ENCODE assay signal across 8 cellular contexts in genomic region chr12:130838951-130839769, GRCh38. TPM values are rescaled to one million over a fixed set of nuclear protein-coding genes. Genes with fewer than 3 reads are reported as not detected.
A peak's percentile ranks its signal among the peaks of the same experiment; 100 is the strongest.
DNase-seq lines count a peak whose midpoint lies in the region; ATAC-seq and TF ChIP-seq lines count a peak whose summit lies in the region.

Gene STX2 (minus strand): TSS chr12:130839250. CDS start chr12:130839099, 151 bp downstream.

- intact Hi-C loops in CD14-positive monocyte (cut with micrococcal nuclease) (loop anchor here (1.0 to 5.0 kb wide), 2 partner anchors 31 to 33 kb away; partner anchors contain the start of gene RAN (in 1 of the 2)), lower leg skin (cut with DNase I; ENCODE audit: low total_unique reads) (no loop called here)

- TF ChIP-seq CTCF in CD14-positive monocyte (IDR thresholded peaks at IDR 0.05): no peak
- TF ChIP-seq CTCF in lower leg skin (IDR thresholded peaks at IDR 0.05): no peak

- TF ChIP-seq POLR2A in lower leg skin (IDR thresholded peaks at IDR 0.05): no peak

- DNase-seq in CD14-positive monocyte (ENCODE audit: low spot score): peak; percentile 78
- DNase-seq in GM19240 (ENCODE audit: insufficient read length, low spot score): peak; percentile 90
- peak; percentile 78 to 88 for DNase-seq in NCI-H526 (lab: John Stamatoyannopoulos, UW)
- DNase-seq in activated CD4-positive, alpha-beta T cell treated with anti-CD3 and anti-CD28 coated beads, Interleukin-2, amount 50 U/mL, for 48 hours: peak; percentile 84 to 86
- peak; percentile 70 to 83 for DNase-seq in dermis microvascular lymphatic vessel endothelial cell (ENCODE audit: low read depth in 2 of 2)
- peak; percentile 76 to 96 for DNase-seq in lower leg skin (ENCODE audit: low spot score in 2 of 2)
- DNase-seq in stimulated activated CD4-positive, alpha-beta T cell treated with anti-CD3 and anti-CD28 coated beads, Interleukin-4, amount 100 ng/mL, for 4 hours: peak; percentile 86 to 93

- peaks cover 27% of the 10 kb centered on the region for H3K4me1 Mint-ChIP-seq in CD14-positive monocyte

- ATAC-seq in HG03442 (IDR thresholded peaks at IDR 0.05; ENCODE audit: unreplicated experiment): peak; percentile 77

- peak within 1 kb of the TSS; percentile 60 for H3K4me3 ChIP-seq in lower leg skin (ENCODE audit: low read depth, poor library complexity, severe bottlenecking)

- H3K27me3 Mint-ChIP-seq in CD14-positive monocyte (ENCODE audit: low read depth in 3 of 3): peaks cover 8 to 11% (median 10%) of the 10 kb centered on the region in 3 donors

- peak within 1 kb of the TSS; percentile 73 to 87 for H3K4me3 Mint-ChIP-seq in CD14-positive monocyte

- H3K27ac Mint-ChIP-seq in CD14-positive monocyte: peak within 1 kb of the TSS in 6 of 7 donors; percentile 25 to 88 (median 66)

- H3K36me3 Mint-ChIP-seq in CD14-positive monocyte: peaks cover 7 to 8% of the 10 kb centered on the region in 2 donors

- peaks cover 0 to 4% (median 0%) of the 10 kb centered on the region in 7 donors for H3K9me3 Mint-ChIP-seq in CD14-positive monocyte

- 1% methylated on average over 31 to 70 of the region's 79 CpGs for WGBS in lower leg skin, 2 donors

RNA-seq across cellular contexts. Expression of gene STX2, which starts in this region (rescaled TPM):
- 1 to 10 TPM; 4.8 to 7.6 TPM for polyA plus RNA-seq in CD14-positive monocyte
- 20.9 and 22.9 TPM in 2 replicates for total RNA-seq in dermis microvascular lymphatic vessel endothelial cell
- 10 to 100 TPM in 1 of 4 donors, 1 to 10 TPM in 3; 2.9 to 14.7 (median 4.7) TPM for total RNA-seq in lower leg skin

Comparison
In these comparisons a context has a peak if more than half of its experiments do, and no peak if none do; other contexts are left out.
1. Peak in every context shown above with its lines: DNase-seq, ATAC-seq and H3K4me3 ChIP-seq.